2 cellular contexts compared by ENCODE assay signal in the genomic region with DNA sequence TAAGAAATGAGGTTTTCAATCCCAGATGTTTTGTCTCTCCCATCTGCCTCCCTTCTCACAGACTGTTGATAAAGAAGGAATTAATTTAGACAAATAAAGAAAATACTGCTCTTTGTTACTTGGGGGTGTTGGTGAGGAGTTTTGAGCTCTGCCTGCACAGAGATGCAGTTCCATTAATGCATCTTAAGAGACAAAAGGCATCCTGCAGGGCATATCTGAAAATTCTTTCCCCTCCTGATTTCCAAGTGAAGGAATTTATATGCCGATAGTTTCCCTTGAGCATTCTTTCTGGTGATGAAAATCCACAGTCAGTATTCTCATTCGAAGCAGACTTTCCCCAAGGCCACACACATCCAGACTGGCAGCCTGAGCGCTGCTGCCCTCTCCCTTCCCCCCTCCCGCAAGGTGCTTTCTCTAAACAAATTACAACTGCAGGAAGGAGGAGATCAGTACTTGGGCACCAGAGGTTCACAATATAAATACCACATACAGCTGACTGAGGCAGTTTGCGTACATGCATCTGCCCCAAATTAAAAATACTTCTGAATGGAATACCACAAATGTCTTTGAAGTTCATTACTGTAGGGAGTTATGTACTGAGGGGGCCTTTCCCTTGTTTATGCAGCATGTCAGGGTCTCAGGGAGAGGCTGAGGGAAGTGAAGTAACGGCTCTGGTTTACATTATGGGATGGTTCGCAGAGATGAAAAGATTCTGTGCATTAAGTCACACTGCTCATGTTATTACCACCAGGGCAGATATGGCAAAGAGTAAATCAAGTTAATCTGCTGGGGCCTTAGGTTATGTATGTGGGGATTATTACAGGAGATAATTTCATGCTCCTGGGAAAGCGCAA.
TF ChIP-seq lines count a peak whose summit lies in the region.

No MANE protein-coding gene starts in this region.

TF ChIP-seq in H1, 55 proteins besides CTCF, POLR2A, EP300 and RAD21:
- TF ChIP-seq TCF12 (IDR thresholded peaks at IDR 0.05; ENCODE audit: low read depth, low read length), result no peak
- no peak for TF ChIP-seq RFX5 (IDR thresholded peaks at IDR 0.05; ENCODE audit: borderline replicate concordance, low read depth, low read length)
- no peak for TF ChIP-seq TBP (IDR thresholded peaks at IDR 0.05; ENCODE audit: low read depth, low read length)
- no peak for TF ChIP-seq KDM4A (IDR thresholded peaks at IDR 0.05; ENCODE audit: low read depth, low read length, severe bottlenecking)
- TF ChIP-seq, protein P1, sequence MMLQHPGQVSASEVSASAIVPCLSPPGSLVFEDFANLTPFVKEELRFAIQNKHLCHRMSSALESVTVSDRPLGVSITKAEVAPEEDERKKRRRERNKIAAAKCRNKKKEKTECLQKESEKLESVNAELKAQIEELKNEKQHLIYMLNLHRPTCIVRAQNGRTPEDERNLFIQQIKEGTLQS (IDR thresholded peaks at IDR 0.05; ENCODE audit: insufficient read depth, low read depth, low read length), result no peak

TF ChIP-seq in neural cell, 6 proteins besides CTCF, POLR2A, EP300 and RAD21:
- TF ChIP-seq POLR2AphosphoS5 (IDR thresholded peaks at IDR 0.05), result no peak
- no peak for TF ChIP-seq MXI1 (conservative IDR thresholded peaks at IDR 0.05; ENCODE audit: poor library complexity, severe bottlenecking)
- no peak for TF ChIP-seq TAF1 (IDR thresholded peaks at IDR 0.05; ENCODE audit: low read depth)
- peak; percentile 26 for TF ChIP-seq SMC3 (conservative IDR thresholded peaks at IDR 0.05; ENCODE audit: poor library complexity)
- TF ChIP-seq, protein P2, sequence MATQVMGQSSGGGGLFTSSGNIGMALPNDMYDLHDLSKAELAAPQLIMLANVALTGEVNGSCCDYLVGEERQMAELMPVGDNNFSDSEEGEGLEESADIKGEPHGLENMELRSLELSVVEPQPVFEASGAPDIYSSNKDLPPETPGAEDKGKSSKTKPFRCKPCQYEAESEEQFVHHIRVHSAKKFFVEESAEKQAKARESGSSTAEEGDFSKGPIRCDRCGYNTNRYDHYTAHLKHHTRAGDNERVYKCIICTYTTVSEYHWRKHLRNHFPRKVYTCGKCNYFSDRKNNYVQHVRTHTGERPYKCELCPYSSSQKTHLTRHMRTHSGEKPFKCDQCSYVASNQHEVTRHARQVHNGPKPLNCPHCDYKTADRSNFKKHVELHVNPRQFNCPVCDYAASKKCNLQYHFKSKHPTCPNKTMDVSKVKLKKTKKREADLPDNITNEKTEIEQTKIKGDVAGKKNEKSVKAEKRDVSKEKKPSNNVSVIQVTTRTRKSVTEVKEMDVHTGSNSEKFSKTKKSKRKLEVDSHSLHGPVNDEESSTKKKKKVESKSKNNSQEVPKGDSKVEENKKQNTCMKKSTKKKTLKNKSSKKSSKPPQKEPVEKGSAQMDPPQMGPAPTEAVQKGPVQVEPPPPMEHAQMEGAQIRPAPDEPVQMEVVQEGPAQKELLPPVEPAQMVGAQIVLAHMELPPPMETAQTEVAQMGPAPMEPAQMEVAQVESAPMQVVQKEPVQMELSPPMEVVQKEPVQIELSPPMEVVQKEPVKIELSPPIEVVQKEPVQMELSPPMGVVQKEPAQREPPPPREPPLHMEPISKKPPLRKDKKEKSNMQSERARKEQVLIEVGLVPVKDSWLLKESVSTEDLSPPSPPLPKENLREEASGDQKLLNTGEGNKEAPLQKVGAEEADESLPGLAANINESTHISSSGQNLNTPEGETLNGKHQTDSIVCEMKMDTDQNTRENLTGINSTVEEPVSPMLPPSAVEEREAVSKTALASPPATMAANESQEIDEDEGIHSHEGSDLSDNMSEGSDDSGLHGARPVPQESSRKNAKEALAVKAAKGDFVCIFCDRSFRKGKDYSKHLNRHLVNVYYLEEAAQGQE (IDR thresholded peaks at IDR 0.05; ENCODE audit: borderline replicate concordance), result no peak
- no peak for TF ChIP-seq EZH2 (IDR thresholded peaks at IDR 0.05; ENCODE audit: borderline replicate concordance, insufficient read depth, low read length, poor library complexity, severe bottlenecking)
